ENCODE assay signal across 12 cellular contexts in the genomic region with DNA sequence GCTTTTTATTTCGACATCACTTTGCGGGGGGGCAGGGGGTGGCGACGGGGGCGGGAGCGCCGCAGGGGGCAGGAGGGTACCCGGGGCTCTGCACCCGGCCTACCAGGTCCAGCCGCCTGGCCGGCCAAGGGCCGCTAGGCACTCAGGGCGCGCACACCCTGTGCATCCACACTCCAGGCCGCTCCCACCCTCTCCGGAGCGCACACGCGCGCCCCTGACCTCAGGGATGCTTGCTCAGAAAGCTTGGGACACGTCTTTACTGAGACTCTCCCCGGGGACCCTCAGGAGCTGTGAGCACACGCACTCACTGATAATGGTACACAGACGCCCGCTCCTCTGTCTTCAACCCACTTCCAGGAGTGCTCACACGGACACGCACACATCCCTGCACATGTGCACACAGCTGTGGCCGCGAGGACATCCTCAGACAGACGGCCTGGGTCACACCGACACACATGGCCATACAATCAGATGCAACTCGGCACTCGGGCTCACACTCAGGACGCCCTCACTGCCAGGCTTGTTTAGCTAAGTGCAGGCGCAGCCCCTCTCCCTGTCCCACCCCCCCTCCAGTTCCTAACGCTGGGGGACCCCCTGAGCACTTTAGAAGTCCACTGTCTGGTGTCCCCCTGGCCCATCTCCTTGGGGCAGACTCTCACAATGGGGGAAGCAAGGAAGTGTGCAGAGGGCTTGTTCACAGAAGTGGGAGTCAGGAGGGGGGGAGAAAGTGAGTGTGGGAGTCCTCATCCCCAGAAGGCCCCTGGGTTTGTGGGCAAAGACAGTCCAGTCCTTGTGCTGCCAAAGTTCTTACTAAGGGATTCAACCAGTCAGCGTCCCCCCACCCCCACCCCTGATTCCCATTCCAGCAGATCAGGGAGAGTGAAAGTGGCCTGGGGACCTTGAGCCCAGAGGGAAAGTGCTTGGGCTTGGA. TPM values are rescaled to one million over a fixed set of nuclear protein-coding genes. Genes with fewer than 3 reads are reported as not detected.
DNase-seq lines count a peak whose midpoint lies in the region; ATAC-seq and TF ChIP-seq lines count a peak whose summit lies in the region.
"Had no signal": no experiment of that assay in that cellular context is flagged by ENCODE, and none has a peak within 500 bp of the region (broad histone marks: within the 10 kb centered on the region; RNA-seq: fewer than 3 reads in every experiment).

No MANE protein-coding gene starts in this region.

- H3K9me3 Mint-ChIP-seq in H9: peaks cover 3 to 4% of the 10 kb centered on the region in 2 experiments; a peak in 2 of 5 replicates
- no peaks in the 10 kb centered on the region for H3K9me3 Mint-ChIP-seq in endodermal cell

- no peak overlapping the region for H2AFZ ChIP-seq in H9 (ENCODE audit: low read length)

- H4K91ac ChIP-seq in H9 (ENCODE audit: insufficient read length, low read depth, low read length): no peak overlapping the region

- H3K9ac ChIP-seq in H9 (ENCODE audit: extremely low read depth, insufficient read length, low read length): no peak overlapping the region
- no peak overlapping the region for H3K9ac ChIP-seq in endodermal cell (ENCODE audit: extremely low read depth, low read length, poor library complexity, severe bottlenecking)

- H3K27ac Mint-ChIP-seq in H9 (no peak overlapping the region; a peak in 1 of 7 replicates), endodermal cell (no peak overlapping the region)

- H3K27ac ChIP-seq in H9 (ENCODE audit: insufficient read length, low read depth, low read length) (no peak overlapping the region), endodermal cell (ENCODE audit: low read depth, low read length) (no peak overlapping the region), ovary (no peak overlapping the region)
- H3K27ac ChIP-seq: HL-60, thyroid gland had no signal

- DNase-seq in BJ (ENCODE audit: low read depth) (no peak), H9 (peak; percentile 51), endodermal cell (peak; percentile 67), ovary (peak in 1 of 5 donors; percentile 15), NCI-H446 (lab: John Stamatoyannopoulos, UW) (no peak), NCI-H187 (lab: John Stamatoyannopoulos, UW) (no peak)
- DNase-seq: cortex of kidney, NCI-H187 treated with DMSO at 0.1 percent for 48 hours, thyroid gland had no signal

- peaks cover 3% of the 10 kb centered on the region for H4K20me1 ChIP-seq in H9 (ENCODE audit: control insufficient read depth, insufficient read depth, insufficient read length)

- no peak overlapping the region for H2BK20ac ChIP-seq in H9 (ENCODE audit: low read depth, low read length, poor library complexity, severe bottlenecking)

- H3K14ac ChIP-seq in H9 (ENCODE audit: insufficient read depth, low read length): no peak overlapping the region

- H3K4ac ChIP-seq in H9 (ENCODE audit: low read depth, low read length): no peak overlapping the region

- no peak for TF ChIP-seq POLR2A in ovary (IDR thresholded peaks at IDR 0.05)

- TF ChIP-seq CTCF in BJ (IDR thresholded peaks at IDR 0.05; ENCODE audit: insufficient read depth, low read depth, low read length) (no peak), H9 (conservative IDR thresholded peaks at IDR 0.05) (no peak), endodermal cell (conservative IDR thresholded peaks at IDR 0.05) (no peak), ovary (IDR thresholded peaks at IDR 0.05) (no peak)

- H3K4me3 ChIP-seq in BJ (ENCODE audit: low read depth, low read length) (peak overlapping the region; percentile 91), endodermal cell (ENCODE audit: low read length) (no peak overlapping the region), ovary (peak overlapping the region; percentile 58)
- H3K4me3 ChIP-seq: thyroid gland had no signal

- intact Hi-C loops in ovary (cut with DNase I): loop anchor here in 2 of 4 donors (5.0 to 10.0 kb wide), 2 partner anchors 66 to 419 kb away; no protein-coding TSS in a partner anchor

- no peak overlapping the region for H2AK5ac ChIP-seq in H9 (ENCODE audit: insufficient read length, low read length)

- no peak for ATAC-seq in GM19452 (IDR thresholded peaks at IDR 0.05; ENCODE audit: unreplicated experiment)
- ATAC-seq in HG02610 (IDR thresholded peaks at IDR 0.05; ENCODE audit: unreplicated experiment): no peak

- no peak overlapping the region for H3T11ph ChIP-seq in H9 (ENCODE audit: low read length)

- no peaks in the 10 kb centered on the region; a peak in 2 of 7 replicates for H3K36me3 Mint-ChIP-seq in H9 (ENCODE audit: insufficient read depth in 1 of 3, low read depth in 3 of 3)
- no peaks in the 10 kb centered on the region for H3K36me3 Mint-ChIP-seq in endodermal cell (ENCODE audit: low read depth)

- H2BK12ac ChIP-seq in H9 (ENCODE audit: insufficient read length, low read depth, low read length): no peak overlapping the region

- no peaks in the 10 kb centered on the region; the same call in none of the 2 replicates for H3K36me3 ChIP-seq in BJ (ENCODE audit: control insufficient read depth, insufficient read depth, low read length)
- H3K36me3 ChIP-seq in endodermal cell (ENCODE audit: control insufficient read depth, insufficient read depth, low read length): no peaks in the 10 kb centered on the region
- H3K36me3 ChIP-seq in ovary: no peaks in the 10 kb centered on the region
- H3K36me3 ChIP-seq: thyroid gland had no signal

- H3K4me3 Mint-ChIP-seq in H9 (peak overlapping the region; percentile 38 to 75; a peak in 4 of 5 replicates), endodermal cell (no peak overlapping the region)

- no peaks in the 10 kb centered on the region for H3K4me1 ChIP-seq in H9 (ENCODE audit: insufficient read depth, low read length)
- peaks cover 9% of the 10 kb centered on the region for H3K4me1 ChIP-seq in endodermal cell (ENCODE audit: control insufficient read depth, insufficient read depth, low read length)
- H3K4me1 ChIP-seq in ovary (ENCODE audit: insufficient read depth): peaks cover 15% of the 10 kb centered on the region

- POLR2A ChIA-PET in BJ (lab: Charles Lee): no interaction called here

- no peaks in the 10 kb centered on the region for H3K79me2 ChIP-seq in H9 (ENCODE audit: insufficient read depth, low read length)

- no CpG with 5 or more reads among the region's 37 CpGs for WGBS in H9 (ENCODE audit: extremely low coverage, insufficient read length, low lambda C conversion rate)
- WGBS in endodermal cell (ENCODE audit: insufficient coverage in 1 of 2, insufficient read length in 1 of 2), 2 experiments: 6 to 7% methylated on average over 15 to 37 of the region's 37 CpGs
- WGBS in ovary, 3 donors: 11 to 38% (median 18%) methylated on average over 17 to 37 of the region's 37 CpGs

- H3K23me2 ChIP-seq in H9 (ENCODE audit: insufficient read length, low read depth, low read length, poor library complexity, severe bottlenecking): peaks cover 13% of the 10 kb centered on the region

- H2BK15ac ChIP-seq in H9 (ENCODE audit: low read depth, low read length): no peak overlapping the region

- no peak overlapping the region for H2BK120ac ChIP-seq in H9 (ENCODE audit: low read depth, low read length, poor library complexity, severe bottlenecking)

- no peak overlapping the region for H3K4me2 ChIP-seq in H9 (ENCODE audit: insufficient read depth, insufficient read length, low read length)

- no peaks in the 10 kb centered on the region for H3K79me1 ChIP-seq in H9 (ENCODE audit: insufficient read depth, low read depth, low read length, poor library complexity, severe bottlenecking)

- no peaks in the 10 kb centered on the region for H3K9me3 ChIP-seq in H9 (ENCODE audit: control insufficient read depth, low read depth, low read length)
- H3K9me3 ChIP-seq in endodermal cell (ENCODE audit: control insufficient read depth, low read length): no peaks in the 10 kb centered on the region
- no peaks in the 10 kb centered on the region for H3K9me3 ChIP-seq in ovary
- H3K9me3 ChIP-seq: thyroid gland had no signal

- H3K56ac ChIP-seq in H9 (ENCODE audit: insufficient read length, low read depth, low read length): no peak overlapping the region

- no peak overlapping the region for H2BK5ac ChIP-seq in H9 (ENCODE audit: insufficient read length, low read length)

- peak overlapping the region; percentile 52 for H3K18ac ChIP-seq in H9 (ENCODE audit: insufficient read length, low read depth, low read length)

- H3K4me1 Mint-ChIP-seq in H9 (peaks cover 24 to 49% of the 10 kb centered on the region in 2 experiments), endodermal cell (peaks cover 18% of the 10 kb centered on the region)

- H3K27me3 Mint-ChIP-seq in H9 (ENCODE audit: low read depth) (peaks cover 97% of the 10 kb centered on the region), endodermal cell (ENCODE audit: insufficient read depth) (peaks cover 93% of the 10 kb centered on the region)

- TF ChIP-seq EP300 in ovary (IDR thresholded peaks at IDR 0.05): no peak

- no peak overlapping the region for H3K23ac ChIP-seq in H9 (ENCODE audit: insufficient read length, low read depth, low read length)

- H3K27me3 ChIP-seq in BJ (ENCODE audit: control insufficient read depth, insufficient read depth, low read length): no peaks in the 10 kb centered on the region; the same call in 1 of the 2 replicates
- H3K27me3 ChIP-seq in H9 (ENCODE audit: insufficient read depth, low read length): peaks cover 87% of the 10 kb centered on the region
- peaks cover 97% of the 10 kb centered on the region for H3K27me3 ChIP-seq in endodermal cell (ENCODE audit: control insufficient read depth, insufficient read depth, low read length, poor library complexity, severe bottlenecking)
- peaks cover 10% of the 10 kb centered on the region for H3K27me3 ChIP-seq in ovary

- H4K8ac ChIP-seq in H9 (replicated peaks; ENCODE audit: insufficient read length, low read depth, low read length): no peak overlapping the region

- CTCF ChIA-PET in BJ (lab: Yijun Ruan, JAX): interaction anchor here (1.1 to 1.2 kb wide), 2 partner anchors 67 to 69 kb away, joined by 3 read pairs; no protein-coding TSS in a partner anchor

- no peak overlapping the region for H4K5ac ChIP-seq in H9 (ENCODE audit: insufficient read length, low read depth, low read length)

RNA-seq across cellular contexts. Expression of a gene that starts 0.5 kb away (rescaled TPM):
- 8.3 and 13.4 TPM in 2 replicates for polyA plus RNA-seq in BJ (2011; rRNA removed)
- 9.4 and 10.9 TPM in 2 replicates for polyA minus RNA-seq in BJ (2011; rRNA and poly(A)+ RNA removed)
- 1.9 and 2.7 TPM in 2 replicates for total RNA-seq in H9 (2021)
- total RNA-seq in endodermal cell: 1 to 10 TPM; 1.2 to 1.6 TPM
- 4.4 TPM for polyA plus RNA-seq in endodermal cell (2013, experiment 1 of 2)
- 3.9 TPM for polyA plus RNA-seq in endodermal cell (2013, experiment 2 of 2)
- 10 to 100 TPM in 1 of 7 donors, 1 to 10 TPM in 6; 4.0 to 16.1 (median 6.1) TPM for total RNA-seq in ovary
- 1 to 10 TPM; 5.1 to 8.1 TPM for polyA plus RNA-seq in ovary

RNA-seq across cellular contexts. Expression of a gene that starts 26.8 kb away (rescaled TPM):
- polyA plus RNA-seq in BJ (2011; rRNA removed) (not detected in 2 replicates), ovary (not detected)
- polyA minus RNA-seq in BJ (2011; rRNA and poly(A)+ RNA removed): not detected in 2 replicates
- total RNA-seq in H9 (2021) (not detected in 2 replicates), endodermal cell (not detected), ovary (not detected)
- polyA plus RNA-seq in endodermal cell (2013, experiment 1 of 2): not detected
- not detected for polyA plus RNA-seq in endodermal cell (2013, experiment 2 of 2)
- total RNA-seq: thyroid gland had no signal

Comparison
In these comparisons a context has a peak if more than half of its experiments do, and no peak if none do; other contexts are left out.
1. DNase-seq: peak in H9 (single experiment) and endodermal cell (single experiment); none in BJ (single experiment), NCI-H446 (0 of 2) and NCI-H187 (0 of 2).